8 cellular contexts compared by ENCODE assay signal in the genomic region with DNA sequence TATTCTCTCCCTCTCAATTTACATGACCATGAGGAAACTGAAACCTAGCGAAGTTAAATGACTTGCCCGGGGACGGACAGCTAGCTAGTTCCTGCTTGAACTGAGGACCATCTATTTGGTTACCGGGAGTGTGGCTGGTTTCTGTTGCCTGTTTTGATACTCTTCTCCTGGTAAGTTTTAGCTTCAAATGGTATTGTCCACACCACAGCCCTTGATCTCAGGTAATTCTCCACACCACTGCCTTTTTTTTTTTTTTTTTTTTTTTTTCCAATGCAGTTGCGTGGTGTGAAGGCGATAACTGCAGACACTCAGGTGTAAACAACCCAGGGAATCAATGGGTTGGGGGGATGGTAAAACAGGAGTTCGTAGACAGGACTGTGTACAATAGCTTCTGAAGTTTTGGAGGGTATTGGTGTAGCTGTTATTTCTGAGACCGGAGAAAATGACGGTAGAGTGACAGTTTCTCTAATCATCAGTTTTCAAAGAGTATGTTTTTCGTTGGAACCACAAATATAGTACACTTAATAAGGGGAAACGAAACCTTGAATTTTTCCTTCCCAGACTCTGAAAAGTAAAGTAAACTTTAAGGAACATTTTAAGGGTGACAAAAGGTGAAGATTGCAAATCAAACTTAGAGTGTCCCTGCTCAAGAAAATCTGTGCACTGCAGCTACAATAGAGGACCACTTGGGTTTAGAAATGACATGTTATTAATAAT.
DNase-seq lines count a peak whose midpoint lies in the region; FAIRE-seq lines count a peak whose summit lies in the region.

No MANE protein-coding gene starts in this region.

- no peak overlapping the region for H4K8ac ChIP-seq in trophoblast cell (ENCODE audit: low read depth, low read length)

- H3K27me3 ChIP-seq in HUES48 (ENCODE audit: control insufficient read depth, insufficient read depth, low read length), result no peaks in the 10 kb centered on the region
- H3K27me3 ChIP-seq in trophoblast cell (ENCODE audit: insufficient read depth, low read length), result no peaks in the 10 kb centered on the region

- H3K36me3 ChIP-seq in HUES48 (ENCODE audit: control insufficient read depth, insufficient read depth, low read length) (peaks cover 27% of the 10 kb centered on the region), trophoblast cell (ENCODE audit: control insufficient read depth in 1 of 2, insufficient read depth in 2 of 2, low read length in 2 of 2) (no peaks in the 10 kb centered on the region)

- H3K4me3 ChIP-seq in HUES48 (ENCODE audit: low read depth, low read length) (peak overlapping the region; percentile 76), trophoblast cell (ENCODE audit: low read depth, low read length) (no peak overlapping the region)

- no peak overlapping the region for H3K4ac ChIP-seq in trophoblast cell (ENCODE audit: low read depth, low read length)

- no peak overlapping the region for H3K14ac ChIP-seq in trophoblast cell (ENCODE audit: low read length)

- peak; percentile 87 for FAIRE-seq in GM19239 (lab: Jason Lieb, UNC)

- peak; percentile 83 for DNase-seq in DMS53 (lab: John Stamatoyannopoulos, UW)
- DNase-seq in GM19239 (ENCODE audit: insufficient read length, low spot score), result peak; percentile 10
- DNase-seq in dermis blood vessel endothelial cell, result peak; percentile 6
- DNase-seq in trophoblast cell, result peak in 1 of 2 donors; percentile 19
- no peak for DNase-seq in superior temporal gyrus (ENCODE audit: extremely low spot score)
- DNase-seq in NCI-H2227 treated with DMSO at 0.1 percent for 48 hours (lab: John Stamatoyannopoulos, UW), result no peak
- no peak for DNase-seq in G401 (ENCODE audit: low spot score)

- H2BK12ac ChIP-seq in trophoblast cell (ENCODE audit: low read length), result no peak overlapping the region

- no peak overlapping the region for H2BK120ac ChIP-seq in trophoblast cell (ENCODE audit: insufficient read depth, low read length, poor library complexity)

- H3K18ac ChIP-seq in trophoblast cell (ENCODE audit: low read length), result no peak overlapping the region

- H4K91ac ChIP-seq in trophoblast cell (ENCODE audit: low read depth, low read length), result no peak overlapping the region

- H3K4me2 ChIP-seq in trophoblast cell (ENCODE audit: low read length), result peak overlapping the region; percentile 64

- H3K27ac ChIP-seq in HUES48 (ENCODE audit: low read depth, low read length), result peak overlapping the region; percentile 96
- no peak overlapping the region for H3K27ac ChIP-seq in trophoblast cell (ENCODE audit: low read depth, low read length)

- no peak overlapping the region for H2BK5ac ChIP-seq in trophoblast cell (ENCODE audit: low read depth, low read length, poor library complexity)

- H3K79me2 ChIP-seq in trophoblast cell (ENCODE audit: control insufficient read depth, insufficient read depth, low read length, poor library complexity), result no peaks in the 10 kb centered on the region

- no peak overlapping the region for H2AFZ ChIP-seq in trophoblast cell (ENCODE audit: insufficient read depth, low read length, poor library complexity)

- peaks cover 2% of the 10 kb centered on the region for H3K79me1 ChIP-seq in trophoblast cell (ENCODE audit: low read length)

- H3K9me3 ChIP-seq in HUES48 (ENCODE audit: control insufficient read depth, insufficient read depth, low read length) (no peaks in the 10 kb centered on the region), trophoblast cell (ENCODE audit: insufficient read depth, low read depth, low read length) (no peaks in the 10 kb centered on the region)

- H4K12ac ChIP-seq in trophoblast cell (ENCODE audit: low read depth, low read length), result no peak overlapping the region

- peaks cover 38% of the 10 kb centered on the region for H3K4me1 ChIP-seq in HUES48 (ENCODE audit: control insufficient read depth, insufficient read depth, low read length)
- peaks cover 0 to 6% of the 10 kb centered on the region in 2 experiments for H3K4me1 ChIP-seq in trophoblast cell (ENCODE audit: control insufficient read depth in 1 of 2, insufficient read depth in 2 of 2, low read length in 2 of 2)

- no CpG with 5 or more reads among the region's 11 CpGs for WGBS in trophoblast cell (ENCODE audit: extremely low coverage, insufficient coverage, insufficient read length)

- in situ Hi-C loops in G401 (cut with HindIII; ENCODE audit: low sequenced_read_pairs), result no loop called here

- no peak overlapping the region for H2AK5ac ChIP-seq in trophoblast cell (ENCODE audit: low read length)

- H3K23ac ChIP-seq in trophoblast cell (ENCODE audit: low read length), result no peak overlapping the region

- peak overlapping the region; percentile 76 for H3K9ac ChIP-seq in HUES48 (ENCODE audit: low read depth, low read length)
- H3K9ac ChIP-seq in trophoblast cell (ENCODE audit: low read length), result no peak overlapping the region

Comparison
In these comparisons a context has a peak if more than half of its experiments do, and no peak if none do; other contexts are left out.
1. DNase-seq: peak in DMS53 (single experiment), GM19239 (single experiment) and dermis blood vessel endothelial cell (single experiment); none in superior temporal gyrus (single experiment), NCI-H2227 treated with DMSO at 0.1 percent for 48 hours (single experiment) and G401 (single experiment).